Comparison of ENCODE assay signal across 13 cellular contexts in genomic region chr4:158159054-158159717, GRCh38. TPM values are rescaled to one million over a fixed set of nuclear protein-coding genes. Genes with fewer than 3 reads are reported as not detected.
DNase-seq lines count a peak whose midpoint lies in the region; ATAC-seq and TF ChIP-seq lines count a peak whose summit lies in the region.
"Had no signal": no experiment of that assay in that cellular context is flagged by ENCODE, and none has a peak within 500 bp of the region (broad histone marks: within the 10 kb centered on the region; RNA-seq: fewer than 3 reads in every experiment).

No MANE protein-coding gene starts in this region.

- in situ Hi-C loops in brain microvascular endothelial cell (cut with HindIII; ENCODE audit: low pct_ligation_motif_present, low sequenced_read_pairs) = no loop called here

- H3K4me1 ChIP-seq in Peyer's patch = peaks cover 0 to 3% (median 0%) of the 10 kb centered on the region in 4 donors

- no peak for TF ChIP-seq POLR2A in Peyer's patch (IDR thresholded peaks at IDR 0.05)

- no peak for TF ChIP-seq CTCF in brain microvascular endothelial cell (IDR thresholded peaks at IDR 0.05; ENCODE audit: low read depth, low read length, missing control alignments)
- TF ChIP-seq CTCF in Peyer's patch (IDR thresholded peaks at IDR 0.05) = no peak

- H3K4me3 ChIP-seq in brain microvascular endothelial cell (ENCODE audit: low read depth, low read length) = no peak overlapping the region
- H3K4me3 ChIP-seq in Peyer's patch = no peak overlapping the region
- H3K4me3 ChIP-seq: mucosa of descending colon had no signal

- H3K27me3 ChIP-seq in brain microvascular endothelial cell (replicated peaks) (no peaks in the 10 kb centered on the region), layer of hippocampus (ENCODE audit: control insufficient read depth, insufficient read depth, low read length) (no peaks in the 10 kb centered on the region), Peyer's patch (no peaks in the 10 kb centered on the region)

- H3K36me3 ChIP-seq in brain microvascular endothelial cell (replicated peaks) = no peaks in the 10 kb centered on the region
- H3K36me3 ChIP-seq in Peyer's patch = no peaks in the 10 kb centered on the region

- DNase-seq in CD1c-positive myeloid dendritic cell (ENCODE audit: extremely low spot score) (peak; percentile 40), brain microvascular endothelial cell (peak; percentile 84), NCI-H1092 (lab: John Stamatoyannopoulos, UW) (no peak), AG08396 (ENCODE audit: low spot score) (no peak), Peyer's patch (no peak), OCI-M1 (lab: John Stamatoyannopoulos, UW) (no peak)
- DNase-seq: CD4-positive, alpha-beta memory T cell; H7; mucosa of descending colon; NCI-H2227 treated with DMSO at 0.1 percent for 48 hours; stimulated activated naive CD8-positive, alpha-beta T cell treated with anti-CD3 and anti-CD28 coated beads, Interleukin-15, amount 100 ng/mL, for 72 hours had no signal

- ATAC-seq in HG03565 (IDR thresholded peaks at IDR 0.05; ENCODE audit: unreplicated experiment) = peak; percentile 43
- ATAC-seq: mucosa of descending colon; stimulated activated naive CD8-positive, alpha-beta T cell treated with anti-CD3 and anti-CD28 coated beads, Interleukin-15, amount 100 ng/mL, for 72 hours had no signal

- H3K27ac ChIP-seq in brain microvascular endothelial cell (peak overlapping the region; percentile 50), layer of hippocampus (ENCODE audit: low read depth, low read length) (peak overlapping the region; percentile 63), Peyer's patch (no peak overlapping the region)

- no peaks in the 10 kb centered on the region for H3K9me3 ChIP-seq in Peyer's patch
- H3K9me3 ChIP-seq: mucosa of descending colon had no signal

RNA-seq across cellular contexts. Expression of gene GASK1B, which starts 13.6 kb away (rescaled TPM):
- 10 to 100 TPM in 2 of 4 donors, 1 to 10 TPM in 2; 8.8 to 59.4 (median 10.1) TPM for total RNA-seq in Peyer's patch

RNA-seq across cellular contexts. Expression of gene TMEM144, which starts 51.1 kb away (rescaled TPM):
- total RNA-seq in Peyer's patch = 10 to 100 TPM in 3 of 4 donors, 1 to 10 TPM in 1; 7.4 to 67.1 (median 45.2) TPM

Comparison
In these comparisons a context has a peak if more than half of its experiments do, and no peak if none do; other contexts are left out.
1. DNase-seq: peak in CD1c-positive myeloid dendritic cell (single experiment) and brain microvascular endothelial cell (single experiment); none in NCI-H1092 (single experiment), AG08396 (single experiment), Peyer's patch (0 of 3) and OCI-M1 (single experiment).
2. H3K27ac ChIP-seq: peak in brain microvascular endothelial cell (single experiment) and layer of hippocampus (single experiment); none in Peyer's patch (0 of 4).